Comparison of ENCODE assay signal across 12 cellular contexts in the genomic region with DNA sequence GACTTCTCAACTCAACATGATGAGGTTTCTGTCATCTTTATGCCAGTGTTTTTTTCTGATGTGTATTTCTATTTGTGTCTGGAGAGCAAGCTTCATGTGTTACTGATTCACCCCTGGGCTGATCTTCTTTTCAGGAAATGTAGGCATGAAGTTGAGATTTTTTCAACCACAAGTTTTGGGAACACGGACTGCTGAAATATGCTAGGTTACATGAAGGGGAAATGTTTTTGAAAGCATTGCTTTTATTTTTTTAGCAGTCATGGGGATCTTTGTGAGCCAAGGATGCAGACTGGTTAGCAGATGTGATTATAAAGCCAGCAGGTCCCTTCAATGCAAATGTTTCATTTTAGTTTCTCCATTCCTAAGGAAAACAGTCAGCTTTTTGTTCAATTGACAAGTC.
A peak's percentile ranks its signal among the peaks of the same experiment; 100 is the strongest.
DNase-seq lines count a peak whose midpoint lies in the region; TF ChIP-seq lines count a peak whose summit lies in the region.
"Had no signal": no experiment of that assay in that cellular context is flagged by ENCODE, and none has a peak within 500 bp of the region (broad histone marks: within the 10 kb centered on the region; RNA-seq: fewer than 3 reads in every experiment).

No MANE protein-coding gene starts in this region.

- no peaks in the 10 kb centered on the region for H3K27me3 ChIP-seq in osteoblast (ENCODE audit: insufficient read depth, low read length)
- H3K27me3 ChIP-seq: heart right ventricle had no signal

- in situ Hi-C loops in astrocyte of the cerebellum (cut with HindIII; ENCODE audit: low sequenced_read_pairs), result no loop called here

- H3K4me2 ChIP-seq in osteoblast (ENCODE audit: insufficient read depth, low read length), result no peak overlapping the region

- DNase-seq in GM04504 (ENCODE audit: low read depth) (peak; percentile 86), HCEC 1CT (peak; percentile 7), astrocyte of the cerebellum (ENCODE audit: low read depth) (peak; percentile 34), osteoblast (ENCODE audit: insufficient read length, low spot score, missing footprints) (peak; percentile 85), anterior cingulate cortex (lab: John Stamatoyannopoulos, UW) (no peak), HK-2 (ENCODE audit: unreplicated experiment) (no peak), hippocampal formation (lab: John Stamatoyannopoulos, UW) (no peak), NCI-H1930 (lab: John Stamatoyannopoulos, UW) (no peak)
- DNase-seq: CD4-positive, CD25-positive, alpha-beta regulatory T cell; effector CD4-positive, alpha-beta T cell; heart right ventricle; NCI-H69 had no signal

- peak overlapping the region; percentile 63 for H3K27ac ChIP-seq in osteoblast (ENCODE audit: low read depth, low read length)

- H4K20me1 ChIP-seq in osteoblast (ENCODE audit: insufficient read depth, low read length), result no peaks in the 10 kb centered on the region

- no peaks in the 10 kb centered on the region for H3K79me2 ChIP-seq in osteoblast (ENCODE audit: insufficient read depth, low read length)

- no peaks in the 10 kb centered on the region for H3K9me3 ChIP-seq in osteoblast (ENCODE audit: low read depth, low read length)
- H3K9me3 ChIP-seq: heart right ventricle had no signal

- TF ChIP-seq CTCF in astrocyte of the cerebellum (IDR thresholded peaks at IDR 0.05; ENCODE audit: low read depth, low read length, missing control alignments), result no peak
- TF ChIP-seq CTCF in osteoblast (IDR thresholded peaks at IDR 0.05; ENCODE audit: extremely low read depth, low read depth, low read length), result no peak

- no peak overlapping the region for H3K4me3 ChIP-seq in astrocyte of the cerebellum (ENCODE audit: low read depth, low read length)
- no peak overlapping the region for H3K4me3 ChIP-seq in osteoblast (ENCODE audit: insufficient read depth, low read length)
- H3K4me3 ChIP-seq: heart right ventricle had no signal

- H3K36me3 ChIP-seq in osteoblast (ENCODE audit: insufficient read depth, low read length), result no peaks in the 10 kb centered on the region
- H3K36me3 ChIP-seq: heart right ventricle had no signal

- H3K4me1 ChIP-seq in osteoblast (ENCODE audit: insufficient read depth, low read length), result peaks cover 11% of the 10 kb centered on the region

- H2AFZ ChIP-seq in osteoblast (ENCODE audit: low read length), result peak overlapping the region; percentile 58

Comparison
In these comparisons a context has a peak if more than half of its experiments do, and no peak if none do; other contexts are left out.
1. DNase-seq: peak in GM04504 (single experiment), HCEC 1CT (single experiment), astrocyte of the cerebellum (single experiment) and osteoblast (single experiment); none in anterior cingulate cortex (0 of 58), HK-2 (single experiment), hippocampal formation (0 of 2) and NCI-H1930 (0 of 2).